18 cellular contexts compared by ENCODE assay signal in the genomic region with DNA sequence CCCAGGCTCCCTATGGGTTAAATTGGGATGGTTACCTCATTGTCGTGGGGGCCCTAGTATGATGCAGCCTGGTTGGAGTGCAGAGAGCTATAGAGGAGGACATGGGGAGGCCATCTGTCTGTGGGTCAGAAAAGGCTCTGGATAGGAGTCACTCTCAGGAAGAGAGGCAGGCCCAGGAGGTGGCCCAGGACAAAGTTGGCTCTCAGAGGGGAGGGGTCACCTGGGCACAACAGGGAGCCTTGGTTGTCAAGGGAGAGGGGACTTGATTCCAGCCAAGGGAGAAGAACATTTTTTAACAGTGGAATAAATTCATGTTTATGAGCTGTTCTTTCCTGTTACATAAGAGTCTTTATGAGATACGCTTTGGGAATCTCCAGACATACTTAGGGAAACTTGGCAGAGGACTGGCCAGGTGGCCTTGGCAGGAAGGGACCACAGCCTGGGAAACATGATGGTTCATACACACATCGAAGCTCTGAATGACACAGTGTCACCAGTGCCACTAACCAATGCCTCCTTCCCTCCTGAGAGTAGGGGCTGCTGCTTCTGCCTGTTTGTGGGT. TPM values are rescaled to one million over a fixed set of nuclear protein-coding genes. Genes with fewer than 3 reads are reported as not detected.
A peak's percentile ranks its signal among the peaks of the same experiment; 100 is the strongest.
DNase-seq lines count a peak whose midpoint lies in the region; ATAC-seq and TF ChIP-seq lines count a peak whose summit lies in the region.
"Had no signal": no experiment of that assay in that cellular context is flagged by ENCODE, and none has a peak within 500 bp of the region (broad histone marks: within the 10 kb centered on the region; RNA-seq: fewer than 3 reads in every experiment).

No MANE protein-coding gene starts in this region.

- H3K9ac ChIP-seq in IMR-90 (ENCODE audit: low read depth, low read length) = no peak overlapping the region

- H3K79me1 ChIP-seq in IMR-90 (ENCODE audit: low read depth in 1 of 2, low read length in 2 of 2) = no peaks in the 10 kb centered on the region

- H3K27ac Mint-ChIP-seq in Calu3 (ENCODE audit: unreplicated experiment) = no peak overlapping the region
- H3K27ac Mint-ChIP-seq: CD8-positive, alpha-beta T cell; H9 had no signal

- H2AFZ ChIP-seq in IMR-90 (replicated peaks; ENCODE audit: low read length, poor library complexity) = no peak overlapping the region

- no peak overlapping the region for H3K27ac ChIP-seq in IMR-90 (ENCODE audit: insufficient read depth, low read length)
- no peak overlapping the region for H3K27ac ChIP-seq in prostate gland

- no peaks in the 10 kb centered on the region for H3K36me3 Mint-ChIP-seq in Calu3 (ENCODE audit: insufficient read depth, unreplicated experiment)
- H3K36me3 Mint-ChIP-seq: CD8-positive, alpha-beta T cell had no signal

- no peak for TF ChIP-seq RAD21 in IMR-90 (IDR thresholded peaks at IDR 0.05; ENCODE audit: low read length)

- no peak overlapping the region for H2BK15ac ChIP-seq in IMR-90 (ENCODE audit: low read depth, low read length)

- H2BK20ac ChIP-seq in IMR-90 (ENCODE audit: low read depth, low read length) = no peak overlapping the region

- DNase-seq in IMR-90 = peak; percentile 15
- DNase-seq in amniotic epithelial cell (ENCODE audit: low read depth) = peak; percentile 42
- peak; percentile 37 for DNase-seq in fibroblast of villous mesenchyme (ENCODE audit: low read depth)
- DNase-seq in prostate gland (ENCODE audit: low spot score) = peak; percentile 30
- DNase-seq in Calu3 = no peak
- no peak for DNase-seq in T-helper 9 cell
- DNase-seq: CD8-positive, alpha-beta T cell; DND-41; H9; Kasumi-1; NCI-H1105 treated with DMSO at 0.1 percent for 48 hours; NCI-H187; NCI-H69; PC-3; SW 1271 had no signal

- BruUV-seq in IMR-90 (replicated peaks; lab: Mats Ljungman, UMichigan) = no TSS peak
- no TSS peak for BruUV-seq in Calu3 (replicated peaks; lab: Mats Ljungman, UMichigan)

- H3K4me1 ChIP-seq in IMR-90 (ENCODE audit: control insufficient read depth, insufficient read depth, low read length) = no peaks in the 10 kb centered on the region
- H3K4me1 ChIP-seq in prostate gland (replicated peaks) = no peaks in the 10 kb centered on the region

- no peak overlapping the region for H4K91ac ChIP-seq in IMR-90 (ENCODE audit: insufficient read depth, low read depth, low read length)

- no peak overlapping the region for H4K8ac ChIP-seq in IMR-90 (ENCODE audit: low read depth in 2 of 2, low read length in 2 of 2)

- no peaks in the 10 kb centered on the region for H3K9me3 Mint-ChIP-seq in Calu3 (ENCODE audit: low read depth, unreplicated experiment)
- H3K9me3 Mint-ChIP-seq: CD8-positive, alpha-beta T cell; H9 had no signal

- ATAC-seq in IMR-90 (ENCODE audit: low read depth) = no peak; the same call in 1 of the 2 replicates
- no peak for ATAC-seq in GM18505 (IDR thresholded peaks at IDR 0.05; ENCODE audit: unreplicated experiment)
- ATAC-seq in GM21447 (IDR thresholded peaks at IDR 0.05; ENCODE audit: unreplicated experiment) = no peak
- ATAC-seq: CD8-positive, alpha-beta T cell; PC-3 had no signal

- intact Hi-C loops in IMR-90 (cut with micrococcal nuclease) (no loop called here), prostate gland (cut with DNase I) (no loop called here), Calu3 (cut with micrococcal nuclease; ENCODE audit: unreplicated experiment) (no loop called here)

- H2AK9ac ChIP-seq in IMR-90 (replicated peaks; ENCODE audit: low read depth, low read length, poor library complexity) = peak overlapping the region; percentile 16

- TF ChIP-seq CTCF in IMR-90 (conservative IDR thresholded peaks at IDR 0.05; ENCODE audit: low read depth, low read length) (no peak), fibroblast of villous mesenchyme (IDR thresholded peaks at IDR 0.05; ENCODE audit: insufficient read depth, low read depth, low read length) (no peak), prostate gland (IDR thresholded peaks at IDR 0.05) (no peak), Calu3 (IDR thresholded peaks at IDR 0.05; ENCODE audit: unreplicated experiment) (no peak)

- in situ Hi-C loops in IMR-90 (cut with MboI; ENCODE audit: low sequenced_read_pairs) = no loop called here

- H3K27me3 ChIP-seq in IMR-90 (ENCODE audit: control insufficient read depth, insufficient read depth, low read length) (peaks cover 17% of the 10 kb centered on the region), prostate gland (replicated peaks; ENCODE audit: insufficient read depth) (no peaks in the 10 kb centered on the region)

- no peak overlapping the region for H3K23ac ChIP-seq in IMR-90 (ENCODE audit: low read depth, low read length)

- dilution Hi-C loops in IMR-90 (cut with HindIII; ENCODE audit: low sequenced_read_pairs, unreplicated experiment) = no loop called here

- no peak for TF ChIP-seq POLR2A in IMR-90 (IDR thresholded peaks at IDR 0.05; ENCODE audit: low read depth, low read length)
- no peak for TF ChIP-seq POLR2A in prostate gland (IDR thresholded peaks at IDR 0.05)
- no peak for TF ChIP-seq POLR2A in GM18505 (IDR thresholded peaks at IDR 0.05; ENCODE audit: borderline replicate concordance, extremely low read depth, insufficient read depth, insufficient read length)

- H3K4me2 ChIP-seq in IMR-90 (ENCODE audit: low read depth, low read length) = no peak overlapping the region

- H4K5ac ChIP-seq in IMR-90 (ENCODE audit: low read depth, low read length) = no peak overlapping the region

- H3K4ac ChIP-seq in IMR-90 (ENCODE audit: low read depth, low read length) = no peak overlapping the region

- H3K36me3 ChIP-seq in IMR-90 (ENCODE audit: control insufficient read depth, insufficient read depth, low read length) = no peaks in the 10 kb centered on the region
- no peaks in the 10 kb centered on the region for H3K36me3 ChIP-seq in prostate gland

- CTCF ChIA-PET in IMR-90 (lab: Yijun Ruan, JAX) (no interaction called here), Calu3 (lab: Charles Lee) (interaction anchor here (0.6 kb wide), 1 partner anchor 649 kb away, joined by 4 read pairs; no protein-coding TSS in a partner anchor)

- H3K4me3 ChIP-seq in IMR-90 (ENCODE audit: insufficient read depth, low read depth, low read length) = no peak overlapping the region
- no peak overlapping the region for H3K4me3 ChIP-seq in fibroblast of villous mesenchyme (ENCODE audit: low read depth, low read length)
- no peak overlapping the region for H3K4me3 ChIP-seq in prostate gland

- peaks cover 22% of the 10 kb centered on the region for H3K4me1 Mint-ChIP-seq in Calu3 (ENCODE audit: low read depth, unreplicated experiment)

- no peak overlapping the region for H3K14ac ChIP-seq in IMR-90 (replicated peaks; ENCODE audit: low read depth, low read length)

- H2AK5ac ChIP-seq in IMR-90 (ENCODE audit: low read depth, low read length) = no peak overlapping the region

- H3K27me3 Mint-ChIP-seq in Calu3 (ENCODE audit: unreplicated experiment) = peaks cover 11% of the 10 kb centered on the region

- H4K20me1 ChIP-seq in IMR-90 (ENCODE audit: insufficient read depth, low read length) = no peaks in the 10 kb centered on the region

- POLR2A ChIA-PET in IMR-90 (lab: Charles Lee; ENCODE audit: unreplicated experiment) = no interaction called here

- no peak overlapping the region for H3K18ac ChIP-seq in IMR-90 (ENCODE audit: low read depth, low read length)

- 0 out of 2 replicates have a peak, but pooled peaks cover 3% of the 10 kb centered on the region for H3K9me1 ChIP-seq in IMR-90 (ENCODE audit: insufficient read depth, low read length)

- WGBS in IMR-90 (ENCODE audit: extremely low coverage in 2 of 2, insufficient read length in 1 of 2), 2 experiments = 40% methylated on average over 1 of the region's 3 CpGs; no CpG with 5 or more reads in 1 of the 2 experiments
- WGBS in prostate gland = 20% methylated on average over 3 of the region's 3 CpGs

- no peak overlapping the region for H2BK120ac ChIP-seq in IMR-90 (ENCODE audit: low read depth, low read length)

- no peak overlapping the region for H3K4me3 Mint-ChIP-seq in Calu3 (ENCODE audit: low read depth, unreplicated experiment)
- H3K4me3 Mint-ChIP-seq: CD8-positive, alpha-beta T cell; H9 had no signal

- H3K56ac ChIP-seq in IMR-90 (ENCODE audit: extremely low read depth, insufficient read depth, low read length) = no peak overlapping the region

- H3K9me3 ChIP-seq in IMR-90 (ENCODE audit: control insufficient read depth, insufficient read depth, low read length) (no peaks in the 10 kb centered on the region), prostate gland (no peaks in the 10 kb centered on the region)

- H2BK5ac ChIP-seq in IMR-90 (ENCODE audit: low read depth, low read length, poor library complexity, severe bottlenecking) = no peak overlapping the region

TF ChIP-seq in IMR-90, 13 proteins besides CTCF, POLR2A, EP300 and RAD21 (continues in another document):
- TF ChIP-seq CEBPB (IDR thresholded peaks at IDR 0.05; ENCODE audit: low read depth, low read length) = no peak
- TF ChIP-seq FOS (IDR thresholded peaks at IDR 0.05; ENCODE audit: low read depth, low read length) = no peak
- TF ChIP-seq BHLHE40 (IDR thresholded peaks at IDR 0.05; ENCODE audit: low read depth, low read length) = no peak
- TF ChIP-seq RCOR1 (IDR thresholded peaks at IDR 0.05; ENCODE audit: insufficient replicate concordance, low read length) = no peak
- TF ChIP-seq, protein P1, sequence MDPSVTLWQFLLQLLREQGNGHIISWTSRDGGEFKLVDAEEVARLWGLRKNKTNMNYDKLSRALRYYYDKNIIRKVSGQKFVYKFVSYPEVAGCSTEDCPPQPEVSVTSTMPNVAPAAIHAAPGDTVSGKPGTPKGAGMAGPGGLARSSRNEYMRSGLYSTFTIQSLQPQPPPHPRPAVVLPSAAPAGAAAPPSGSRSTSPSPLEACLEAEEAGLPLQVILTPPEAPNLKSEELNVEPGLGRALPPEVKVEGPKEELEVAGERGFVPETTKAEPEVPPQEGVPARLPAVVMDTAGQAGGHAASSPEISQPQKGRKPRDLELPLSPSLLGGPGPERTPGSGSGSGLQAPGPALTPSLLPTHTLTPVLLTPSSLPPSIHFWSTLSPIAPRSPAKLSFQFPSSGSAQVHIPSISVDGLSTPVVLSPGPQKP (IDR thresholded peaks at IDR 0.05; ENCODE audit: borderline replicate concordance, low read depth, low read length) = no peak
- TF ChIP-seq, protein P2, sequence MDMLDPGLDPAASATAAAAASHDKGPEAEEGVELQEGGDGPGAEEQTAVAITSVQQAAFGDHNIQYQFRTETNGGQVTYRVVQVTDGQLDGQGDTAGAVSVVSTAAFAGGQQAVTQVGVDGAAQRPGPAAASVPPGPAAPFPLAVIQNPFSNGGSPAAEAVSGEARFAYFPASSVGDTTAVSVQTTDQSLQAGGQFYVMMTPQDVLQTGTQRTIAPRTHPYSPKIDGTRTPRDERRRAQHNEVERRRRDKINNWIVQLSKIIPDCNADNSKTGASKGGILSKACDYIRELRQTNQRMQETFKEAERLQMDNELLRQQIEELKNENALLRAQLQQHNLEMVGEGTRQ (IDR thresholded peaks at IDR 0.05; ENCODE audit: low read depth, low read length) = no peak
- no peak for TF ChIP-seq CHD1 (IDR thresholded peaks at IDR 0.05; ENCODE audit: low read depth, low read length)

RNA-seq across cellular contexts. Expression of a gene that starts 27.5 kb away (rescaled TPM):
- total RNA-seq in IMR-90 (2012; rRNA removed) (8.9 and 10.4 TPM in 2 replicates), fibroblast of villous mesenchyme (0.32 and 0.43 TPM in 2 replicates), prostate gland (not detected), Calu3 (2022) (0.35 TPM in 1 of 2 replicates, not detected in the other)
- polyA plus RNA-seq in IMR-90 (2012; rRNA removed) = 10.3 and 10.5 TPM in 2 replicates
- 4.7 and 8.1 TPM in 2 replicates for polyA plus RNA-seq in IMR-90 (2012; cell fraction: cytosol; rRNA removed)
- polyA plus RNA-seq in IMR-90 (2012; cell fraction: nucleus; rRNA removed; ENCODE audit: low replicate concordance) = 10.0 and 14.8 TPM in 2 replicates
- total RNA-seq: CD8-positive, alpha-beta T cell; HT-29; PC-3 had no signal

Comparison
In these comparisons a context has a peak if more than half of its experiments do, and no peak if none do; other contexts are left out.
1. DNase-seq: peak in IMR-90 (single experiment), amniotic epithelial cell (single experiment), fibroblast of villous mesenchyme (single experiment) and prostate gland (single experiment); none in Calu3 (single experiment) and T-helper 9 cell (single experiment).